In the genomic region with DNA sequence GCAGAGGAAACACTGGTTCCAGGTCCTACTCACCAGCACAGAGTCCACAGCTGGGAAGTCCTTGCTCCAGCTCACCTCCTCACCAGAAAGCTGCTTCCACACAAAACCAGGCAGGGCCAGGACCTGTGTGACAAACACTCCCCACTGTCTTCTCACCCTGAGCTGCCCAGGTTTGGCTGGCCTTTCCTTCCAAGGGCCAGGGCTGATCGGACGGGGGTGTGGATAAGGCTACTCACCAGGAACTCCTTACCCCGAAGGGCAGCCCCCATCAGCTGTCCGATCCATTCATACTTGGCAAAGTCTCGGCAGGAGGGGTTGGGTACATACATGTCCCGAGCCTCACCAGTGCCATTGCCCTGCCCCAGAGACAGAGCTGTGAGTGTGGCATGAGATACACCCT, we compare ENCODE assay signal across 30 cellular contexts.
"Had no signal": no experiment of that assay in that cellular context is flagged by ENCODE, and none has a peak within 500 bp of the region (broad histone marks: within the 10 kb centered on the region; RNA-seq: fewer than 3 reads in every experiment).

No MANE protein-coding gene starts in this region.

- H3K9me3 ChIP-seq: adrenal gland, body of pancreas, breast epithelium, SJSA1, SK-N-SH had no signal

- H3K27ac Mint-ChIP-seq: activated CD4-positive, alpha-beta T cell treated with anti-CD3 and anti-CD28 coated beads, Interleukin-2, amount 10 ng/mL, durations not matched to agents 24 days and 14 days; activated CD8-positive, alpha-beta T cell treated with anti-CD3 and anti-CD28 coated beads for 36 hours; activated naive CD4-positive, alpha-beta T cell treated with anti-CD3 and anti-CD28 coated beads for 36 hours; T-helper 1 cell treated with Interleukin-12 subunit alpha and Interleukin-12 subunit beta and Interleukin-4 antibody, amounts not matched to agents 30 μg/mL and 1 μg/mL, for 36 hours; T-helper 2 cell treated with Interferon-gamma antibody and Interleukin-4, amounts not matched to agents 5 μg/mL and 100 μg/mL, for 36 hours had no signal

- H3K27me3 Mint-ChIP-seq: activated CD4-positive, alpha-beta T cell treated with anti-CD3 and anti-CD28 coated beads, Interleukin-2, amount 10 ng/mL, durations not matched to agents 24 days and 14 days; activated CD8-positive, alpha-beta T cell treated with anti-CD3 and anti-CD28 coated beads for 36 hours; activated T-helper 17 cell treated with anti-CD3 and anti-CD28 coated beads, Interleukin-2, amount 50 U/mL, for 72 hours had no signal

- DNase-seq: activated CD4-positive, alpha-beta T cell treated with anti-CD3 and anti-CD28 coated beads, Interleukin-2, amount 10 ng/mL, durations not matched to agents 24 days and 14 days; activated CD4-positive, alpha-beta T cell treated with anti-CD3 and anti-CD28 coated beads, Interleukin-2, amount 50 U/mL, for 4 hours; activated CD8-positive, alpha-beta T cell treated with anti-CD3 and anti-CD28 coated beads for 36 hours; activated gamma-delta T cell treated with Interleukin-2 at 50 U/mL for 16 hours; activated naive CD4-positive, alpha-beta T cell treated with anti-CD3 and anti-CD28 coated beads for 36 hours; activated T-cell treated with anti-CD3 and anti-CD28 coated beads for 4 hours; activated T-cell treated with anti-CD3 and anti-CD28 coated beads, Interleukin-2, amount 50 U/mL, for 48 hours; body of pancreas; central memory CD4-positive, alpha-beta T cell; NCI-H1092 treated with DMSO at 0.1 percent for 48 hours; NCI-H1417; NCI-H146; NCI-H187; NCI-H2029 treated with DMSO at 0.1 percent for 48 hours; NCI-H2107; NCI-H2171; NCI-H510A treated with DMSO at 0.1 percent for 48 hours; NCI-H69; RPMI8226; SHP77 treated with DMSO at 0.1 percent for 48 hours; SK-N-SH had no signal

- H3K27me3 ChIP-seq: adrenal gland, body of pancreas, breast epithelium, SJSA1 had no signal

- H3K27ac ChIP-seq: adrenal gland, body of pancreas, breast epithelium, SJSA1 had no signal

- H3K9me3 Mint-ChIP-seq: activated CD4-positive, alpha-beta T cell treated with anti-CD3 and anti-CD28 coated beads, Interleukin-2, amount 10 ng/mL, durations not matched to agents 24 days and 14 days; activated CD8-positive, alpha-beta T cell treated with anti-CD3 and anti-CD28 coated beads for 36 hours; activated naive CD4-positive, alpha-beta T cell treated with anti-CD3 and anti-CD28 coated beads for 36 hours; activated naive CD4-positive, alpha-beta T cell treated with anti-CD3 and anti-CD28 coated beads, Interleukin-2, amount 50 U/mL, for 72 hours; activated T-helper 17 cell treated with anti-CD3 and anti-CD28 coated beads, Interleukin-2, amount 50 U/mL, for 72 hours; T-helper 1 cell treated with Interleukin-12 subunit alpha and Interleukin-12 subunit beta and Interleukin-4 antibody, amounts not matched to agents 30 μg/mL and 1 μg/mL, for 36 hours; T-helper 2 cell treated with Interferon-gamma antibody and Interleukin-4, amounts not matched to agents 5 μg/mL and 100 μg/mL, for 36 hours had no signal

- H3K4me3 Mint-ChIP-seq: activated CD4-positive, alpha-beta T cell treated with anti-CD3 and anti-CD28 coated beads, Interleukin-2, amount 10 ng/mL, durations not matched to agents 24 days and 14 days; activated CD8-positive, alpha-beta T cell treated with anti-CD3 and anti-CD28 coated beads for 36 hours; activated naive CD4-positive, alpha-beta T cell treated with anti-CD3 and anti-CD28 coated beads for 36 hours; activated T-helper 17 cell treated with anti-CD3 and anti-CD28 coated beads, Interleukin-2, amount 50 U/mL, for 72 hours; T-helper 1 cell treated with Interleukin-12 subunit alpha and Interleukin-12 subunit beta and Interleukin-4 antibody, amounts not matched to agents 30 μg/mL and 1 μg/mL, for 36 hours; T-helper 2 cell treated with Interferon-gamma antibody and Interleukin-4, amounts not matched to agents 5 μg/mL and 100 μg/mL, for 36 hours had no signal

- H3K4me3 ChIP-seq: adrenal gland, body of pancreas, breast epithelium, K562, SJSA1 had no signal

- ATAC-seq: activated CD8-positive, alpha-beta T cell treated with anti-CD3 and anti-CD28 coated beads for 36 hours; activated naive CD4-positive, alpha-beta T cell treated with anti-CD3 and anti-CD28 coated beads, Interleukin-2, amount 50 U/mL, for 72 hours; activated T-helper 17 cell treated with anti-CD3 and anti-CD28 coated beads, Interleukin-2, amount 50 U/mL, for 72 hours; body of pancreas; K562; Panc1 had no signal
